27 cellular contexts compared by ENCODE assay signal in the genomic region with DNA sequence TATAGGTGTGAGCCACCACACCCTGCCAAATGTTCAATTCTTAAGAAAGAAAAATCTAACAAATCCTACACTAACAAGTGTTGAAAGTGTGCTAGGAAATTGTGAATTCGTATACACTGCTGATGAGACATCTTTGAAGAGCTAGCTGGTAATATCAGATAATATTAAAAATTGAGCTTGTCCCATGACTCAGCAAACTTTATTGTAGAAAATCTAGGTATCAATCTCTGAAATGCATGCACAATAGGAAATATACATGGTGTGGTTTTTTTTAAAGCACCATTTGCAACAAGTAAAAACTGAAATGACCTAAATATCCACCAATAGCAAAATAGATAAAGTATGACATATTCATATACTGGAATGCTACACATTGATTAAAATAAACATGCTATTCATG.
"Had no signal": no experiment of that assay in that cellular context is flagged by ENCODE, and none has a peak within 500 bp of the region (broad histone marks: within the 10 kb centered on the region; RNA-seq: fewer than 3 reads in every experiment).

No MANE protein-coding gene starts in this region.

- FAIRE-seq: urothelium cell line had no signal

- H3K27me3 ChIP-seq: stomach, suprapubic skin, testis, thyroid gland, tibial artery, tibial nerve, transverse colon, upper lobe of left lung, upper lobe of right lung, uterus, vagina had no signal

- H3K4me3 ChIP-seq: stomach, suprapubic skin, testis, thoracic aorta, thyroid gland, tibial artery, tibial nerve, transverse colon, upper lobe of left lung, upper lobe of right lung, uterus, vagina had no signal

- H3K36me3 ChIP-seq: stomach, suprapubic skin, thoracic aorta, thyroid gland, tibial artery, tibial nerve, transverse colon, upper lobe of left lung, upper lobe of right lung, uterus, vagina had no signal

- ATAC-seq: stimulated activated effector memory CD8-positive, alpha-beta T cell treated with anti-CD3 and anti-CD28 coated beads, Interleukin-12 subunit alpha, Interleukin-12 subunit beta, amount 100 ng/mL, for 72 hours; stimulated activated memory B cell treated with anti-CD40 and anti-IgM and Interleukin-4, amounts not matched to agents 10 μg/mL and 1 μg/mL and 100 μg/mL, for 72 hours; stimulated activated naive B cell treated with anti-CD40 and anti-IgM and Interleukin-4, amounts not matched to agents 10 μg/mL and 1 μg/mL and 100 μg/mL, for 72 hours; stimulated activated naive CD8-positive, alpha-beta T cell treated with anti-CD3 and anti-CD28 coated beads, Interleukin-15, amount 100 ng/mL, for 72 hours; stimulated activated naive CD8-positive, alpha-beta T cell treated with anti-CD3 and anti-CD28 coated beads, Interleukin-15, Interleukin-2, amounts not matched to agents 100 U/mL and 50 U/mL, for 24 hours; upper lobe of right lung had no signal

- H3K9me3 ChIP-seq: stomach, suprapubic skin, testis, thoracic aorta, thyroid gland, tibial artery, transverse colon, upper lobe of left lung, upper lobe of right lung, uterus, vagina had no signal

- H3K4me1 ChIP-seq: thyroid gland, transverse colon, upper lobe of right lung, uterus had no signal

- H3K27ac ChIP-seq: stomach, suprapubic skin, testis, thoracic aorta, thyroid gland, tibial artery, tibial nerve, transverse colon, upper lobe of left lung, upper lobe of right lung, uterus, vagina had no signal

- DNase-seq: stimulated activated CD4-positive, alpha-beta T cell treated with anti-CD3 and anti-CD28 coated beads, Interleukin-2, amount 100 ng/mL, for 48 hours; stimulated activated CD4-positive, alpha-beta T cell treated with anti-CD3 and anti-CD28 coated beads, Interleukin-4, amount 100 ng/mL, for 1 hour; stimulated activated CD4-positive, alpha-beta T cell treated with anti-CD3 and anti-CD28 coated beads, Interleukin-4, amount 100 ng/mL, for 24 hours; stimulated activated CD4-positive, alpha-beta T cell treated with anti-CD3 and anti-CD28 coated beads, Interleukin-4, amount 100 ng/mL, for 4 hours; stimulated activated CD8-positive, alpha-beta memory T cell treated with anti-CD3 and anti-CD28 coated beads, Interleukin-4, amount 100 ng/mL, for 48 hours; stimulated activated naive B cell treated with anti-CD40 and anti-IgM and Interleukin-4, amounts not matched to agents 10 μg/mL and 1 μg/mL and 100 μg/mL, for 72 hours; stimulated activated naive CD4-positive, alpha-beta T cell; stimulated activated naive CD4-positive, alpha-beta T cell treated with Interleukin-2 at 50 U/mL for 16 hours; stimulated activated naive CD8-positive, alpha-beta T cell treated with anti-CD3 and anti-CD28 coated beads, Interleukin-15, amount 100 ng/mL, for 72 hours; stimulated activated naive CD8-positive, alpha-beta T cell treated with anti-CD3 and anti-CD28 coated beads, Interleukin-15, Interleukin-2, amounts not matched to agents 100 U/mL and 50 U/mL, for 24 hours; stomach; substantia nigra; testis; thyroid gland; tibial artery; transverse colon; trophoblast cell; upper lobe of left lung; uterus had no signal
